Comparison of ENCODE assay signal across 1 cellular context in the genomic region with DNA sequence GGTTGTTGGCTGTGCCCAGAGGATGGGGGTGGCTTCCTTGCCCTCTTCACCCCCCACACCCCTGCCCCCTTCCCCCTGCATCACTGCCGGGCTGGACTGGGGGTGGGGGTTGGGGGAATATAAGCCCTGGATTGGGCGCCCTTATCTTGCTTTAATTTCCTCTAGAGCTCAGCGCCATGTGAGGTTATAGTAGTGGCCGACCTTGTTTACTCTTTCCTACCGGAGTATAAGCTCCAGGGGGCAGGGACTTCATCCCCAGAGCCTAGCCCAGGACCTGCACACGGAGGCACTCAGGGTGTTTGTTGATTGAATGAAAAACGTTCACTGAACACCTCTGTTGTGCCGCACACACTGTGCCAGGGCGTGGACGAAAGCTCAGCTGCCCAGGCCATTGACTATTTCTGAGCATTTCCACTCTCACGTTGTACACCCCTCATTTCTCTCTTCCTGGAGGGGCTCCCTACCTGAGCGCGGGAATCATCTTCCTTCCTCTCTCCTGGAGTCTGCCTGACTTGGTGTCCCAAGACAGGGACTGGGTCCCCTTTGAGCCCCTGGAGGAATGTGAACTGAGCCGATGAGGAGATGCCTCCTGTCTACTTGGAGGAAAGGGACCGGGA.
A peak's percentile ranks its signal among the peaks of the same experiment; 100 is the strongest.
TF ChIP-seq lines count a peak whose summit lies in the region.

No MANE protein-coding gene starts in this region.

TF ChIP-seq in HepG2, 621 proteins besides CTCF, POLR2A, EP300 and RAD21 (continues in another document):
- TF ChIP-seq ZNF24 (IDR thresholded peaks at IDR 0.05) (no peak), ZNF20 (CRISPR knock-in tag; IDR thresholded peaks at IDR 0.05) (no peak), ERF (CRISPR knock-in tag; IDR thresholded peaks at IDR 0.05) (no peak), ZFP41 (CRISPR knock-in tag; IDR thresholded peaks at IDR 0.05; ENCODE audit: borderline replicate concordance) (no peak), ZFX (CRISPR knock-in tag; IDR thresholded peaks at IDR 0.05; ENCODE audit: low read depth) (no peak), MAFG (CRISPR knock-in tag; IDR thresholded peaks at IDR 0.05) (no peak), MIER2 (CRISPR knock-in tag; IDR thresholded peaks at IDR 0.05) (no peak), MYC (CRISPR knock-in tag; IDR thresholded peaks at IDR 0.05; ENCODE audit: borderline replicate concordance) (no peak), XRCC5 (optimal IDR thresholded peaks at IDR 0.05; ENCODE audit: low read length) (no peak), FOXA3 (CRISPR knock-in tag; IDR thresholded peaks at IDR 0.05) (0 out of 2 replicates have a peak, but pooled peaks have one; percentile 14), MZF1 (CRISPR knock-in tag; IDR thresholded peaks at IDR 0.05; ENCODE audit: borderline replicate concordance) (no peak), ZNF816 (CRISPR knock-in tag; IDR thresholded peaks at IDR 0.05; ENCODE audit: borderline replicate concordance) (no peak), ATAD3A (CRISPR knock-in tag; IDR thresholded peaks at IDR 0.05) (no peak), JUNB (CRISPR knock-in tag; IDR thresholded peaks at IDR 0.05; ENCODE audit: borderline replicate concordance) (no peak), ZNF430 (CRISPR knock-in tag; IDR thresholded peaks at IDR 0.05) (no peak), KDM5B (CRISPR knock-in tag; IDR thresholded peaks at IDR 0.05; ENCODE audit: borderline replicate concordance) (no peak), ZFP37 (CRISPR knock-in tag; IDR thresholded peaks at IDR 0.05; ENCODE audit: borderline replicate concordance) (no peak), REPIN1 (CRISPR knock-in tag; IDR thresholded peaks at IDR 0.05; ENCODE audit: borderline replicate concordance, low read depth) (no peak), YEATS4 (CRISPR knock-in tag; IDR thresholded peaks at IDR 0.05; ENCODE audit: borderline replicate concordance) (no peak), ZNF3 (CRISPR knock-in tag; IDR thresholded peaks at IDR 0.05) (peak; percentile 95), ISX (CRISPR knock-in tag; conservative IDR thresholded peaks at IDR 0.05) (no peak), JUND (CRISPR knock-in tag; IDR thresholded peaks at IDR 0.05) (no peak), RCOR2 (CRISPR knock-in tag; IDR thresholded peaks at IDR 0.05) (no peak), XBP1 (CRISPR knock-in tag; IDR thresholded peaks at IDR 0.05) (no peak), ZNF253 (CRISPR knock-in tag; IDR thresholded peaks at IDR 0.05; ENCODE audit: borderline replicate concordance) (no peak), THYN1 (CRISPR knock-in tag; IDR thresholded peaks at IDR 0.05; ENCODE audit: borderline replicate concordance, low read depth) (no peak), ZBTB1 (CRISPR knock-in tag; IDR thresholded peaks at IDR 0.05; ENCODE audit: borderline replicate concordance) (no peak), MEF2D (CRISPR knock-in tag; IDR thresholded peaks at IDR 0.05) (0 out of 2 replicates have a peak, but pooled peaks have one; percentile 54), MAF1 (CRISPR knock-in tag; IDR thresholded peaks at IDR 0.05; ENCODE audit: borderline replicate concordance) (no peak), KAT2B (IDR thresholded peaks at IDR 0.05; ENCODE audit: borderline replicate concordance, low read depth, low read length) (0 out of 2 replicates have a peak, but pooled peaks have one; percentile 1), ZNF703 (CRISPR knock-in tag; IDR thresholded peaks at IDR 0.05; ENCODE audit: borderline replicate concordance) (no peak), ZNF33A (CRISPR knock-in tag; IDR thresholded peaks at IDR 0.05; ENCODE audit: borderline replicate concordance) (no peak), IRF2 (CRISPR knock-in tag; IDR thresholded peaks at IDR 0.05) (no peak), NCOA2 (CRISPR knock-in tag; IDR thresholded peaks at IDR 0.05) (no peak), ZNF354B (CRISPR knock-in tag; IDR thresholded peaks at IDR 0.05) (no peak), ZNF614 (CRISPR knock-in tag; IDR thresholded peaks at IDR 0.05; ENCODE audit: borderline replicate concordance) (peak; percentile 4; the same call in 1 of the 2 replicates)
- TF ChIP-seq, protein P1, sequence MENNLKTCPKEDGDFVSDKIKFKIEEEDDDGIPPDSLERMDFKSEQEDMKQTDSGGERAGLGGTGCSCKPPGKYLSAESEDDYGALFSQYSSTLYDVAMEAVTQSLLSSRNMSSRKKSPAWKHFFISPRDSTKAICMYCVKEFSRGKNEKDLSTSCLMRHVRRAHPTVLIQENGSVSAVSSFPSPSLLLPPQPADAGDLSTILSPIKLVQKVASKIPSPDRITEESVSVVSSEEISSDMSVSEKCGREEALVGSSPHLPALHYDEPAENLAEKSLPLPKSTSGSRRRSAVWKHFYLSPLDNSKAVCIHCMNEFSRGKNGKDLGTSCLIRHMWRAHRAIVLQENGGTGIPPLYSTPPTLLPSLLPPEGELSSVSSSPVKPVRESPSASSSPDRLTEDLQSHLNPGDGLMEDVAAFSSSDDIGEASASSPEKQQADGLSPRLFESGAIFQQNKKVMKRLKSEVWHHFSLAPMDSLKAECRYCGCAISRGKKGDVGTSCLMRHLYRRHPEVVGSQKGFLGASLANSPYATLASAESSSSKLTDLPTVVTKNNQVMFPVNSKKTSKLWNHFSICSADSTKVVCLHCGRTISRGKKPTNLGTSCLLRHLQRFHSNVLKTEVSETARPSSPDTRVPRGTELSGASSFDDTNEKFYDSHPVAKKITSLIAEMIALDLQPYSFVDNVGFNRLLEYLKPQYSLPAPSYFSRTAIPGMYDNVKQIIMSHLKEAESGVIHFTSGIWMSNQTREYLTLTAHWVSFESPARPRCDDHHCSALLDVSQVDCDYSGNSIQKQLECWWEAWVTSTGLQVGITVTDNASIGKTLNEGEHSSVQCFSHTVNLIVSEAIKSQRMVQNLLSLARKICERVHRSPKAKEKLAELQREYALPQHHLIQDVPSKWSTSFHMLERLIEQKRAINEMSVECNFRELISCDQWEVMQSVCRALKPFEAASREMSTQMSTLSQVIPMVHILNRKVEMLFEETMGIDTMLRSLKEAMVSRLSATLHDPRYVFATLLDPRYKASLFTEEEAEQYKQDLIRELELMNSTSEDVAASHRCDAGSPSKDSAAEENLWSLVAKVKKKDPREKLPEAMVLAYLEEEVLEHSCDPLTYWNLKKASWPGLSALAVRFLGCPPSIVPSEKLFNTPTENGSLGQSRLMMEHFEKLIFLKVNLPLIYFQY (CRISPR knock-in tag; IDR thresholded peaks at IDR 0.05; ENCODE audit: borderline replicate concordance), result no peak; the same call in 1 of the 2 replicates
- TF ChIP-seq, protein P2, sequence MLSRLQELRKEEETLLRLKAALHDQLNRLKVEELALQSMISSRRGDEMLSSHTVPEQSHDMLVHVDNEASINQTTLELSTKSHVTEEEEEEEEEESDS (CRISPR knock-in tag; IDR thresholded peaks at IDR 0.05; ENCODE audit: borderline replicate concordance), result no peak
- TF ChIP-seq, protein P3, sequence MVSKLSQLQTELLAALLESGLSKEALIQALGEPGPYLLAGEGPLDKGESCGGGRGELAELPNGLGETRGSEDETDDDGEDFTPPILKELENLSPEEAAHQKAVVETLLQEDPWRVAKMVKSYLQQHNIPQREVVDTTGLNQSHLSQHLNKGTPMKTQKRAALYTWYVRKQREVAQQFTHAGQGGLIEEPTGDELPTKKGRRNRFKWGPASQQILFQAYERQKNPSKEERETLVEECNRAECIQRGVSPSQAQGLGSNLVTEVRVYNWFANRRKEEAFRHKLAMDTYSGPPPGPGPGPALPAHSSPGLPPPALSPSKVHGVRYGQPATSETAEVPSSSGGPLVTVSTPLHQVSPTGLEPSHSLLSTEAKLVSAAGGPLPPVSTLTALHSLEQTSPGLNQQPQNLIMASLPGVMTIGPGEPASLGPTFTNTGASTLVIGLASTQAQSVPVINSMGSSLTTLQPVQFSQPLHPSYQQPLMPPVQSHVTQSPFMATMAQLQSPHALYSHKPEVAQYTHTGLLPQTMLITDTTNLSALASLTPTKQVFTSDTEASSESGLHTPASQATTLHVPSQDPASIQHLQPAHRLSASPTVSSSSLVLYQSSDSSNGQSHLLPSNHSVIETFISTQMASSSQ (IDR thresholded peaks at IDR 0.05; ENCODE audit: low read depth), result no peak
- TF ChIP-seq, protein P3 (CRISPR knock-in tag; IDR thresholded peaks at IDR 0.05; ENCODE audit: borderline replicate concordance), result no peak
- TF ChIP-seq, protein P4, sequence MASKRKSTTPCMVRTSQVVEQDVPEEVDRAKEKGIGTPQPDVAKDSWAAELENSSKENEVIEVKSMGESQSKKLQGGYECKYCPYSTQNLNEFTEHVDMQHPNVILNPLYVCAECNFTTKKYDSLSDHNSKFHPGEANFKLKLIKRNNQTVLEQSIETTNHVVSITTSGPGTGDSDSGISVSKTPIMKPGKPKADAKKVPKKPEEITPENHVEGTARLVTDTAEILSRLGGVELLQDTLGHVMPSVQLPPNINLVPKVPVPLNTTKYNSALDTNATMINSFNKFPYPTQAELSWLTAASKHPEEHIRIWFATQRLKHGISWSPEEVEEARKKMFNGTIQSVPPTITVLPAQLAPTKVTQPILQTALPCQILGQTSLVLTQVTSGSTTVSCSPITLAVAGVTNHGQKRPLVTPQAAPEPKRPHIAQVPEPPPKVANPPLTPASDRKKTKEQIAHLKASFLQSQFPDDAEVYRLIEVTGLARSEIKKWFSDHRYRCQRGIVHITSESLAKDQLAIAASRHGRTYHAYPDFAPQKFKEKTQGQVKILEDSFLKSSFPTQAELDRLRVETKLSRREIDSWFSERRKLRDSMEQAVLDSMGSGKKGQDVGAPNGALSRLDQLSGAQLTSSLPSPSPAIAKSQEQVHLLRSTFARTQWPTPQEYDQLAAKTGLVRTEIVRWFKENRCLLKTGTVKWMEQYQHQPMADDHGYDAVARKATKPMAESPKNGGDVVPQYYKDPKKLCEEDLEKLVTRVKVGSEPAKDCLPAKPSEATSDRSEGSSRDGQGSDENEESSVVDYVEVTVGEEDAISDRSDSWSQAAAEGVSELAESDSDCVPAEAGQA (IDR thresholded peaks at IDR 0.05; ENCODE audit: low read depth), result no peak
- TF ChIP-seq, protein P4 (CRISPR knock-in tag; IDR thresholded peaks at IDR 0.05; ENCODE audit: borderline replicate concordance), result no peak
- TF ChIP-seq, protein P5, sequence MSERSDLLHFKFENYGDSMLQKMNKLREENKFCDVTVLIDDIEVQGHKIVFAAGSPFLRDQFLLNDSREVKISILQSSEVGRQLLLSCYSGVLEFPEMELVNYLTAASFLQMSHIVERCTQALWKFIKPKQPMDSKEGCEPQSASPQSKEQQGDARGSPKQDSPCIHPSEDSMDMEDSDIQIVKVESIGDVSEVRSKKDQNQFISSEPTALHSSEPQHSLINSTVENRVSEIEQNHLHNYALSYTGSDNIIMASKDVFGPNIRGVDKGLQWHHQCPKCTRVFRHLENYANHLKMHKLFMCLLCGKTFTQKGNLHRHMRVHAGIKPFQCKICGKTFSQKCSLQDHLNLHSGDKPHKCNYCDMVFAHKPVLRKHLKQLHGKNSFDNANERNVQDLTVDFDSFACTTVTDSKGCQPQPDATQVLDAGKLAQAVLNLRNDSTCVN (CRISPR knock-in tag; IDR thresholded peaks at IDR 0.05; ENCODE audit: borderline replicate concordance), result no peak
- TF ChIP-seq, protein P6, sequence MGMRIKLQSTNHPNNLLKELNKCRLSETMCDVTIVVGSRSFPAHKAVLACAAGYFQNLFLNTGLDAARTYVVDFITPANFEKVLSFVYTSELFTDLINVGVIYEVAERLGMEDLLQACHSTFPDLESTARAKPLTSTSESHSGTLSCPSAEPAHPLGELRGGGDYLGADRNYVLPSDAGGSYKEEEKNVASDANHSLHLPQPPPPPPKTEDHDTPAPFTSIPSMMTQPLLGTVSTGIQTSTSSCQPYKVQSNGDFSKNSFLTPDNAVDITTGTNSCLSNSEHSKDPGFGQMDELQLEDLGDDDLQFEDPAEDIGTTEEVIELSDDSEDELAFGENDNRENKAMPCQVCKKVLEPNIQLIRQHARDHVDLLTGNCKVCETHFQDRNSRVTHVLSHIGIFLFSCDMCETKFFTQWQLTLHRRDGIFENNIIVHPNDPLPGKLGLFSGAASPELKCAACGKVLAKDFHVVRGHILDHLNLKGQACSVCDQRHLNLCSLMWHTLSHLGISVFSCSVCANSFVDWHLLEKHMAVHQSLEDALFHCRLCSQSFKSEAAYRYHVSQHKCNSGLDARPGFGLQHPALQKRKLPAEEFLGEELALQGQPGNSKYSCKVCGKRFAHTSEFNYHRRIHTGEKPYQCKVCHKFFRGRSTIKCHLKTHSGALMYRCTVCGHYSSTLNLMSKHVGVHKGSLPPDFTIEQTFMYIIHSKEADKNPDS (CRISPR knock-in tag; IDR thresholded peaks at IDR 0.05), result no peak
